In genomic region chr12:113823816-113824215, GRCh38 we compare ENCODE assay signal across 1 cellular context.
TF ChIP-seq lines count a peak whose summit lies in the region.

No MANE protein-coding gene starts in this region.

TF ChIP-seq in HEK293, 187 proteins besides CTCF, POLR2A, EP300 and RAD21 (continued from another document):
- TF ChIP-seq SP7 (tag by site-specific recombination; IDR thresholded peaks at IDR 0.05) (no peak), SCRT2 (tag by site-specific recombination; IDR thresholded peaks at IDR 0.05) (peak; percentile 52), OVOL3 (tag by site-specific recombination; IDR thresholded peaks at IDR 0.05) (no peak), ZNF785 (tag by site-specific recombination; IDR thresholded peaks at IDR 0.05) (no peak), RBAK (tag by site-specific recombination; IDR thresholded peaks at IDR 0.05) (no peak), ZFP3 (tag by site-specific recombination; IDR thresholded peaks at IDR 0.05; ENCODE audit: low read depth) (peak; percentile 78), MZF1 (tag by site-specific recombination; IDR thresholded peaks at IDR 0.05; ENCODE audit: borderline replicate concordance) (no peak), ZNF473 (tag by site-specific recombination; IDR thresholded peaks at IDR 0.05) (no peak), ZFP69B (tag by site-specific recombination; IDR thresholded peaks at IDR 0.05) (no peak), ZNF529 (tag by site-specific recombination; IDR thresholded peaks at IDR 0.05; ENCODE audit: insufficient replicate concordance) (no peak), PRDM6 (tag by site-specific recombination; IDR thresholded peaks at IDR 0.05) (no peak), ZBTB11 (tag by site-specific recombination; conservative IDR thresholded peaks at IDR 0.05; ENCODE audit: low read depth) (no peak), ZSCAN16 (tag by site-specific recombination; IDR thresholded peaks at IDR 0.05) (no peak), ZNF747 (tag by site-specific recombination; IDR thresholded peaks at IDR 0.05) (no peak)
TF ChIP-seq in HEK293: peak in this region for 2.
